11 cellular contexts compared by ENCODE assay signal in the genomic region with DNA sequence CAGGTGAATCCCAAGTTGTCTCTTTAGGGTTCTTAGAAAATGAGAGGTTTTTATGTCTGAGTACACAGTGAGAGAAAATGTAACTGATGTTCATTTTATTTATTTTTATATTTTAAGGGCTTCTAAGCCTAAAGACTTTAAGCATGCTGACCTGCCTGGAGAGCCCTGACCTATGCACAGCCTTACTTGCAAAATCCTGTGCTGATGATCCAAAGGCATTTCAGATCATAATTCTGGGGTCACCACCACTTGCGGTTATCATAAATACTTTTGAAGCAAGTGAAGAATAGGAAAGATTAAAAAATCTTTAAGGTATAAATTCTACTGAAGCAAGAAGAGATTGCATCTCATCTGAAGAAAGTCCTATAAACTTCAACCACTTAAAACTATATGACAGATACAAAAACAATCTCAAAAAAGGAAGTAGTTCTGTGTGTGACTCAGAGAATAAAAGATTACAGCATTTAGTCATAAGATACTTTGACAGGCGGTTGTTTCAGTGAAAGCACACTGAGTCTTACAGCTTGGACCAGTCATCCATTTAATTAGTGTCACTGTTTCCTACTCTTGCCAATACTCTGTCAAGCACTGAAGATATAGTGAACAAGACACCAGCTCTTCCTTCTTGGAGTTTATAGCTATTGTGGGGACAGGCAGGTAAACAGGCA.
DNase-seq lines count a peak whose midpoint lies in the region; ATAC-seq and TF ChIP-seq lines count a peak whose summit lies in the region.
"Had no signal": no experiment of that assay in that cellular context is flagged by ENCODE, and none has a peak within 500 bp of the region (broad histone marks: within the 10 kb centered on the region; RNA-seq: fewer than 3 reads in every experiment).

No MANE protein-coding gene starts in this region.

- H3K27me3 Mint-ChIP-seq in Calu3 (ENCODE audit: unreplicated experiment) (no peaks in the 10 kb centered on the region), chondrocyte (ENCODE audit: low read depth) (no peaks in the 10 kb centered on the region)
- H3K27me3 Mint-ChIP-seq: activated naive CD4-positive, alpha-beta T cell treated with anti-CD3 and anti-CD28 coated beads, Interleukin-2, amount 10 ng/mL, durations not matched to agents 7 days and 5 days had no signal

- H3K9me3 Mint-ChIP-seq in Calu3 (ENCODE audit: low read depth, unreplicated experiment) (no peaks in the 10 kb centered on the region), chondrocyte (ENCODE audit: low read depth) (peaks cover 4% of the 10 kb centered on the region)
- H3K9me3 Mint-ChIP-seq: activated naive CD4-positive, alpha-beta T cell treated with anti-CD3 and anti-CD28 coated beads, Interleukin-2, amount 10 ng/mL, durations not matched to agents 7 days and 5 days had no signal

- H3K4me1 Mint-ChIP-seq in Calu3 (ENCODE audit: low read depth, unreplicated experiment) = peaks cover 24% of the 10 kb centered on the region
- peaks cover 39% of the 10 kb centered on the region for H3K4me1 Mint-ChIP-seq in chondrocyte (ENCODE audit: low read depth)
- H3K4me1 Mint-ChIP-seq: activated naive CD4-positive, alpha-beta T cell treated with anti-CD3 and anti-CD28 coated beads, Interleukin-2, amount 10 ng/mL, durations not matched to agents 7 days and 5 days had no signal

- TF ChIP-seq CTCF in Calu3 (IDR thresholded peaks at IDR 0.05; ENCODE audit: unreplicated experiment) (no peak), NB4 (IDR thresholded peaks at IDR 0.05; ENCODE audit: low read depth, low read length) (no peak), chondrocyte (IDR thresholded peaks at IDR 0.05) (no peak), omental fat pad (IDR thresholded peaks at IDR 0.05) (no peak)

- H3K4me3 ChIP-seq in NB4 (ENCODE audit: low read depth, low read length) = no peak overlapping the region
- H3K4me3 ChIP-seq: sigmoid colon, SJCRH30 had no signal

- no peak overlapping the region for H3K4me3 Mint-ChIP-seq in Calu3 (ENCODE audit: low read depth, unreplicated experiment)
- H3K4me3 Mint-ChIP-seq in chondrocyte (ENCODE audit: unreplicated experiment) = no peak overlapping the region
- H3K4me3 Mint-ChIP-seq: activated naive CD4-positive, alpha-beta T cell treated with anti-CD3 and anti-CD28 coated beads, Interleukin-2, amount 10 ng/mL, durations not matched to agents 7 days and 5 days had no signal

- no peaks in the 10 kb centered on the region for H3K36me3 Mint-ChIP-seq in Calu3 (ENCODE audit: insufficient read depth, unreplicated experiment)
- H3K36me3 Mint-ChIP-seq in chondrocyte (ENCODE audit: low read depth) = no peaks in the 10 kb centered on the region
- H3K36me3 Mint-ChIP-seq: activated naive CD4-positive, alpha-beta T cell treated with anti-CD3 and anti-CD28 coated beads, Interleukin-2, amount 10 ng/mL, durations not matched to agents 7 days and 5 days had no signal

- ATAC-seq in omental fat pad (ENCODE audit: low FRiP score) (peak; percentile 83), GM18520 (IDR thresholded peaks at IDR 0.05; ENCODE audit: unreplicated experiment) (no peak)

- TF ChIP-seq POLR2A in NB4 (IDR thresholded peaks at IDR 0.05; ENCODE audit: extremely low read depth, insufficient read length) = no peak

- DNase-seq in Calu3 = no peak
- DNase-seq in NB4 (ENCODE audit: low read depth) = peak; percentile 35
- DNase-seq in chondrocyte (ENCODE audit: low spot score) = no peak
- DNase-seq in omental fat pad (ENCODE audit: low spot score) = no peak
- no peak for DNase-seq in ureter (ENCODE audit: low spot score)
- no peak for DNase-seq in NCI-H2107 treated with DMSO at 0.1 percent for 48 hours (lab: John Stamatoyannopoulos, UW; ENCODE audit: unreplicated experiment)
- DNase-seq in superior temporal gyrus (ENCODE audit: extremely low spot score) = no peak
- DNase-seq: activated naive CD4-positive, alpha-beta T cell treated with anti-CD3 and anti-CD28 coated beads, Interleukin-2, amount 10 ng/mL, durations not matched to agents 7 days and 5 days; sigmoid colon; SJCRH30 had no signal

- BruUV-seq in Calu3 (replicated peaks; lab: Mats Ljungman, UMichigan) = no TSS peak

- H3K27ac Mint-ChIP-seq in Calu3 (ENCODE audit: unreplicated experiment) (peak overlapping the region; percentile 81), chondrocyte (ENCODE audit: unreplicated experiment) (peak overlapping the region; percentile 73)
- H3K27ac Mint-ChIP-seq: activated naive CD4-positive, alpha-beta T cell treated with anti-CD3 and anti-CD28 coated beads, Interleukin-2, amount 10 ng/mL, durations not matched to agents 7 days and 5 days had no signal

- intact Hi-C loops in Calu3 (cut with micrococcal nuclease; ENCODE audit: unreplicated experiment) = no loop called here

- CTCF ChIA-PET in Calu3 (lab: Charles Lee) = no interaction called here
